1 cellular context compared by ENCODE assay signal in genomic region chr17:37502009-37502936, GRCh38.
A peak's percentile ranks its signal among the peaks of the same experiment; 100 is the strongest.
TF ChIP-seq lines count a peak whose summit lies in the region.

No MANE protein-coding gene starts in this region.

TF ChIP-seq in HepG2, 621 proteins besides CTCF, POLR2A, EP300 and RAD21 (continued from another document and continues in another):
- TF ChIP-seq ZNF687 (CRISPR knock-in tag; IDR thresholded peaks at IDR 0.05) (peak; percentile 11; the same call in 1 of the 2 replicates), ZNF512B (CRISPR knock-in tag; IDR thresholded peaks at IDR 0.05; ENCODE audit: borderline replicate concordance) (0 out of 2 replicates have a peak, but pooled peaks have one; percentile 48), CENPX (CRISPR knock-in tag; IDR thresholded peaks at IDR 0.05) (no peak), SOX5 (CRISPR knock-in tag; IDR thresholded peaks at IDR 0.05; ENCODE audit: borderline replicate concordance) (peak; percentile 79), MYC (CRISPR knock-in tag; IDR thresholded peaks at IDR 0.05; ENCODE audit: borderline replicate concordance) (peak; percentile 60; the same call in 1 of the 2 replicates), ZNF331 (CRISPR knock-in tag; IDR thresholded peaks at IDR 0.05) (peak; percentile 68; the same call in 1 of the 2 replicates), NR1H2 (CRISPR knock-in tag; IDR thresholded peaks at IDR 0.05; ENCODE audit: borderline replicate concordance, low read depth) (no peak), ATF4 (CRISPR knock-in tag; IDR thresholded peaks at IDR 0.05) (peak in 1 of 2 experiments; percentile 77; a peak in 2 of 4 replicates), ZNF800 (CRISPR knock-in tag; IDR thresholded peaks at IDR 0.05) (peak; percentile 36; the same call in 1 of the 2 replicates), NR2F6 (IDR thresholded peaks at IDR 0.05) (peak; percentile 94), NR2F6 (CRISPR knock-in tag; IDR thresholded peaks at IDR 0.05) (peak; percentile 97), ZNF652 (CRISPR knock-in tag; IDR thresholded peaks at IDR 0.05; ENCODE audit: borderline replicate concordance, low read depth) (peak; percentile 32; the same call in 1 of the 2 replicates), ZNF24 (IDR thresholded peaks at IDR 0.05) (no peak), CHD4 (IDR thresholded peaks at IDR 0.05; ENCODE audit: borderline replicate concordance, low read length) (peak; percentile 66; the same call in 1 of the 2 replicates), RXRB (CRISPR knock-in tag; IDR thresholded peaks at IDR 0.05; ENCODE audit: borderline replicate concordance) (peak; percentile 65; the same call in 1 of the 2 replicates), ETV5 (CRISPR knock-in tag; IDR thresholded peaks at IDR 0.05; ENCODE audit: borderline replicate concordance) (peak; percentile 28; the same call in 1 of the 2 replicates), SP5 (CRISPR knock-in tag; IDR thresholded peaks at IDR 0.05; ENCODE audit: borderline replicate concordance, low read depth) (peak; percentile 52; the same call in 1 of the 2 replicates), ETV6 (CRISPR knock-in tag; conservative IDR thresholded peaks at IDR 0.05) (no peak), SKI (IDR thresholded peaks at IDR 0.05; ENCODE audit: partially characterized antibody) (peak; percentile 62), HNRNPUL1 (IDR thresholded peaks at IDR 0.05; ENCODE audit: low read depth, low read length) (no peak), ZNF766 (CRISPR knock-in tag; IDR thresholded peaks at IDR 0.05; ENCODE audit: borderline replicate concordance) (0 out of 2 replicates have a peak, but pooled peaks have one; percentile 44), BRD4 (CRISPR knock-in tag; IDR thresholded peaks at IDR 0.05) (0 out of 2 replicates have a peak, but pooled peaks have one; percentile 31), GATAD1 (CRISPR knock-in tag; IDR thresholded peaks at IDR 0.05) (peak; percentile 57; the same call in 1 of the 2 replicates), ZNF746 (CRISPR knock-in tag; IDR thresholded peaks at IDR 0.05) (peak; percentile 28; the same call in 1 of the 2 replicates), KLF16 (CRISPR knock-in tag; IDR thresholded peaks at IDR 0.05) (peak in 1 of 2 experiments; percentile 51; a peak in 1 of 4 replicates), MBD4 (IDR thresholded peaks at IDR 0.05; ENCODE audit: borderline replicate concordance, low read length) (peak; percentile 35; the same call in 1 of the 2 replicates), ZMYM2 (CRISPR knock-in tag; IDR thresholded peaks at IDR 0.05) (peak; percentile 61; the same call in 1 of the 2 replicates), ATRX (CRISPR knock-in tag; IDR thresholded peaks at IDR 0.05; ENCODE audit: borderline replicate concordance) (no peak), PPARG (CRISPR knock-in tag; conservative IDR thresholded peaks at IDR 0.05) (peak; percentile 66), FOXA3 (CRISPR knock-in tag; IDR thresholded peaks at IDR 0.05) (peak; percentile 95), ISL2 (CRISPR knock-in tag; IDR thresholded peaks at IDR 0.05) (peak; percentile 85), CEBPB (IDR thresholded peaks at IDR 0.05; ENCODE audit: borderline replicate concordance, low read depth, low read length) (peak; percentile 94), ZNF329 (CRISPR knock-in tag; IDR thresholded peaks at IDR 0.05; ENCODE audit: low read depth) (0 out of 2 replicates have a peak, but pooled peaks have one; percentile 16), PAXIP1 (CRISPR knock-in tag; conservative IDR thresholded peaks at IDR 0.05) (peak; percentile 96), HMG20A (CRISPR knock-in tag; IDR thresholded peaks at IDR 0.05; ENCODE audit: borderline replicate concordance) (peak; percentile 85), FOXK1 (CRISPR knock-in tag; IDR thresholded peaks at IDR 0.05; ENCODE audit: borderline replicate concordance, low read depth) (peak; percentile 72), ZSCAN9 (CRISPR knock-in tag; IDR thresholded peaks at IDR 0.05; ENCODE audit: borderline replicate concordance) (peak; percentile 33; the same call in 1 of the 2 replicates), HOXA5 (CRISPR knock-in tag; IDR thresholded peaks at IDR 0.05) (peak; percentile 38; the same call in 1 of the 2 replicates), ZNF768 (CRISPR knock-in tag; IDR thresholded peaks at IDR 0.05) (no peak), ZNF574 (CRISPR knock-in tag; IDR thresholded peaks at IDR 0.05) (peak; percentile 39; the same call in 1 of the 2 replicates), ZFP82 (CRISPR knock-in tag; IDR thresholded peaks at IDR 0.05; ENCODE audit: borderline replicate concordance) (no peak), FOXJ3 (CRISPR knock-in tag; IDR thresholded peaks at IDR 0.05; ENCODE audit: borderline replicate concordance) (peak; percentile 86; the same call in 1 of the 2 replicates), RORA (CRISPR knock-in tag; IDR thresholded peaks at IDR 0.05) (no peak), ZBTB43 (CRISPR knock-in tag; conservative IDR thresholded peaks at IDR 0.05) (0 out of 2 replicates have a peak, but pooled peaks have one; percentile 53), TEAD3 (CRISPR knock-in tag; optimal IDR thresholded peaks at IDR 0.05; ENCODE audit: borderline replicate concordance) (peak; percentile 71), POGZ (CRISPR knock-in tag; IDR thresholded peaks at IDR 0.05) (peak; percentile 52; the same call in 1 of the 2 replicates), RARA (CRISPR knock-in tag; IDR thresholded peaks at IDR 0.05) (peak; percentile 92)
